Comparison of ENCODE assay signal across 28 cellular contexts in the genomic region with DNA sequence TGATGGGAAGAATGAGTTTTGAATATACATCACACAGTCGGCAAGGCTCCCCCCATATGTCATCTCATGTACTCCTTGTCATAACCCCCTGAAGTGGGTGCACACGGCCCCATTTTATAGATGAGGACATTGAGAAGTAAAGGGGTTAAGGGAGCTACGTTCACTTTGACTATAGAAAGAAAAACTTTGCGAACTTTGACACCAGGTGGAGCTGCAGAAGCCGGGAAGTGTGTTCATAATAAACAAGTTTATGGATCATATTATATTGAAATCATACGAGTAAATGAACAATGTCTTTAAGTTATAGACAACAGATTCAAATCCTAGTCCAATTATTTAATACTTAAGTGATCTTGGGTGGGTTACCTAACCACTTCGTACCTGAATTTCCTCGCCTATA.
"Had no signal": no experiment of that assay in that cellular context is flagged by ENCODE, and none has a peak within 500 bp of the region (broad histone marks: within the 10 kb centered on the region; RNA-seq: fewer than 3 reads in every experiment).

No MANE protein-coding gene starts in this region.

- H3K36me3 ChIP-seq: esophagus squamous epithelium, heart right ventricle, lower lobe of right lung, neural progenitor cell, suprapubic skin, transverse colon, upper lobe of right lung, uterus had no signal

- H3K36me3 Mint-ChIP-seq: naive thymus-derived CD4-positive, alpha-beta T cell; neural progenitor cell had no signal

- H3K9me3 ChIP-seq: esophagus squamous epithelium, lower lobe of right lung, suprapubic skin, transverse colon, upper lobe of right lung, uterus had no signal

- DNase-seq: dorsolateral prefrontal cortex; effector CD4-positive, alpha-beta T cell; erythroblast; esophagus squamous epithelium; foreskin melanocyte; glutamatergic neuron; heart right ventricle; hippocampal formation; left cardiac atrium; left ventricle myocardium superior; lower lobe of right lung; naive thymus-derived CD4-positive, alpha-beta T cell; stimulated activated CD4-positive, alpha-beta T cell treated with anti-CD3 and anti-CD28 coated beads, Interleukin-12 subunit alpha, Interleukin-12 subunit beta, amount 100 ng/mL, for 4 hours; stimulated activated CD4-positive, alpha-beta T cell treated with anti-CD3 and anti-CD28 coated beads, Interleukin-1b, Interleukin-23, amount 100 ng/mL, for 48 hours; stimulated activated CD4-positive, alpha-beta T cell treated with anti-CD3 and anti-CD28 coated beads, Interleukin-4, amount 100 ng/mL, for 1 hour; stimulated activated CD8-positive, alpha-beta memory T cell treated with anti-CD3 and anti-CD28 coated beads, Interleukin-4, amount 100 ng/mL, for 48 hours; stimulated activated naive CD4-positive, alpha-beta T cell; stimulated activated naive CD8-positive, alpha-beta T cell treated with anti-CD3 and anti-CD28 coated beads, Interleukin-15, amount 100 ng/mL, for 72 hours; transverse colon; upper lobe of right lung; uterus had no signal

- H3K27ac ChIP-seq: dorsolateral prefrontal cortex, esophagus squamous epithelium, heart right ventricle, lower lobe of right lung, neural progenitor cell, parathyroid adenoma, suprapubic skin, transverse colon, upper lobe of right lung, uterus had no signal

- H3K4me3 Mint-ChIP-seq: naive thymus-derived CD4-positive, alpha-beta T cell; nephron; neural progenitor cell; stimulated activated naive CD8-positive, alpha-beta T cell treated with anti-CD3 and anti-CD28 coated beads, Interleukin-15, amount 100 ng/mL, for 72 hours had no signal

- H3K27ac Mint-ChIP-seq: naive thymus-derived CD4-positive, alpha-beta T cell; nephron; neural progenitor cell; progenitor cell of endocrine pancreas; stimulated activated naive CD8-positive, alpha-beta T cell treated with anti-CD3 and anti-CD28 coated beads, Interleukin-15, amount 100 ng/mL, for 72 hours had no signal

- H3K4me1 ChIP-seq: esophagus squamous epithelium, heart right ventricle, lower lobe of right lung, neural progenitor cell, parathyroid adenoma, suprapubic skin, upper lobe of right lung, uterus had no signal

- H3K9me3 Mint-ChIP-seq: neural progenitor cell had no signal

- ATAC-seq: heart right ventricle; left cardiac atrium; left ventricle myocardium superior; lower lobe of right lung; naive thymus-derived CD4-positive, alpha-beta T cell; sciatic nerve; stimulated activated naive CD8-positive, alpha-beta T cell treated with anti-CD3 and anti-CD28 coated beads, Interleukin-15, amount 100 ng/mL, for 72 hours; upper lobe of right lung had no signal

- H3K4me3 ChIP-seq: dorsolateral prefrontal cortex, esophagus squamous epithelium, heart right ventricle, lower lobe of right lung, neural progenitor cell, smooth muscle cell, suprapubic skin, transverse colon, upper lobe of right lung, uterus had no signal

- H3K27me3 Mint-ChIP-seq: naive thymus-derived CD4-positive, alpha-beta T cell; progenitor cell of endocrine pancreas; stimulated activated naive CD8-positive, alpha-beta T cell treated with anti-CD3 and anti-CD28 coated beads, Interleukin-15, amount 100 ng/mL, for 72 hours had no signal

- H3K9ac ChIP-seq: neural progenitor cell, parathyroid adenoma had no signal

- H3K27me3 ChIP-seq: esophagus squamous epithelium, heart right ventricle, neural progenitor cell, suprapubic skin, transverse colon, upper lobe of right lung, uterus had no signal

- H3K4me1 Mint-ChIP-seq: naive thymus-derived CD4-positive, alpha-beta T cell; neural progenitor cell; stimulated activated naive CD8-positive, alpha-beta T cell treated with anti-CD3 and anti-CD28 coated beads, Interleukin-15, amount 100 ng/mL, for 72 hours had no signal
